In genomic region chr11:40360206-40360798, GRCh38 we compare ENCODE assay signal across 21 cellular contexts.
DNase-seq lines count a peak whose midpoint lies in the region; ATAC-seq, FAIRE-seq and TF ChIP-seq lines count a peak whose summit lies in the region.
"Had no signal": no experiment of that assay in that cellular context is flagged by ENCODE, and none has a peak within 500 bp of the region (broad histone marks: within the 10 kb centered on the region; RNA-seq: fewer than 3 reads in every experiment).

No MANE protein-coding gene starts in this region.

- no peak overlapping the region for H3K9ac ChIP-seq in liver (ENCODE audit: low read depth in 1 of 2, low read length in 2 of 2)
- H3K9ac ChIP-seq in HepG2 (ENCODE audit: insufficient read depth, low read depth, low read length): no peak overlapping the region
- H3K9ac ChIP-seq: BLaER1 had no signal

- POLR2A ChIA-PET in HepG2 (lab: Yijun Ruan, JAX): no interaction called here

- ATAC-seq in HepG2: no peak
- peak; percentile 96 for ATAC-seq in left lobe of liver
- peak in 3 of 4 donors; percentile 29 to 73 (median 50) for ATAC-seq in pancreas
- ATAC-seq in left lung: no peak

- no peak for TF ChIP-seq EP300 in HepG2 (IDR thresholded peaks at IDR 0.05; ENCODE audit: low read depth in 2 of 2, low read length in 2 of 2)
- TF ChIP-seq EP300 in HepG2 (CRISPR knock-in tag; IDR thresholded peaks at IDR 0.05; ENCODE audit: borderline replicate concordance): no peak

- no peak overlapping the region for H3K4me2 ChIP-seq in HepG2 (ENCODE audit: low read depth, low read length)
- H3K4me2 ChIP-seq: BLaER1 had no signal

- no peaks in the 10 kb centered on the region for H3K9me3 ChIP-seq in liver (ENCODE audit: control insufficient read depth in 4 of 4, low read length in 3 of 4)
- H3K9me3 ChIP-seq in HepG2 (ENCODE audit: low read length): peaks cover 45% of the 10 kb centered on the region
- H3K9me3 ChIP-seq in pancreas: no peaks in the 10 kb centered on the region
- peaks cover 0 to 16% of the 10 kb centered on the region in 2 donors for H3K9me3 ChIP-seq in left lung
- H3K9me3 ChIP-seq: BLaER1 had no signal

- no peak overlapping the region for H2AFZ ChIP-seq in HepG2 (ENCODE audit: low read length)

- intact Hi-C loops in HepG2 (cut with micrococcal nuclease; ENCODE audit: unreplicated experiment) (no loop called here), pancreas (cut with DNase I) (no loop called here), left lung (cut with DNase I) (no loop called here)

- H3K79me2 ChIP-seq in HepG2 (ENCODE audit: insufficient read depth, low read length): no peaks in the 10 kb centered on the region

- H3K4me3 ChIP-seq in liver (ENCODE audit: low read depth in 1 of 3, low read length in 3 of 3): peak overlapping the region in 1 of 3 donors; percentile 16
- no peak overlapping the region for H3K4me3 ChIP-seq in HepG2 (replicated peaks in 1 of 3; ENCODE audit: insufficient read depth in 1 of 3, low read depth in 2 of 3, low read length in 3 of 3)
- no peak overlapping the region for H3K4me3 ChIP-seq in pancreas
- H3K4me3 ChIP-seq in left lung: no peak overlapping the region
- H3K4me3 ChIP-seq: BLaER1 had no signal

- TF ChIP-seq CTCF in liver (IDR thresholded peaks at IDR 0.05; ENCODE audit: low read depth, low read length, missing input control) (no peak), HepG2 (CRISPR knock-in tag; IDR thresholded peaks at IDR 0.05) (no peak), pancreas (IDR thresholded peaks at IDR 0.05) (no peak), left lung (IDR thresholded peaks at IDR 0.05) (no peak)

- 30% methylated on average over 5 of the region's 5 CpGs for WGBS in liver
- 2% methylated on average over 5 of the region's 5 CpGs for WGBS in HepG2 (ENCODE audit: low lambda C conversion rate)
- 14 to 24% methylated on average over 5 of the region's 5 CpGs for WGBS in pancreas, 2 donors

- TF ChIP-seq POLR2A in HepG2 (IDR thresholded peaks at IDR 0.05; ENCODE audit: insufficient read depth in 1 of 2, low read depth in 2 of 2, low read length in 2 of 2): no peak

- H3K27me3 ChIP-seq in liver (ENCODE audit: control insufficient read depth in 4 of 4, insufficient read depth in 4 of 4, low read length in 3 of 4) (no peaks in the 10 kb centered on the region), HepG2 (ENCODE audit: control insufficient read depth in 1 of 2, insufficient read depth in 2 of 2, low read length in 2 of 2) (no peaks in the 10 kb centered on the region), pancreas (no peaks in the 10 kb centered on the region), left lung (no peaks in the 10 kb centered on the region)
- H3K27me3 ChIP-seq: BLaER1 had no signal

- no peak for FAIRE-seq in HepG2 (lab: Jason Lieb, UNC)
- no peak for FAIRE-seq in pancreas (lab: Jason Lieb, UNC)
- FAIRE-seq: A204.1, D721Med, G401.6, GM12892 had no signal

- no TSS peak for BruUV-seq in HepG2 (replicated peaks; lab: Mats Ljungman, UMichigan)

- H3K27ac ChIP-seq in liver (ENCODE audit: low read depth in 1 of 2, low read length in 2 of 2): peak overlapping the region; percentile 68 to 74
- H3K27ac ChIP-seq in HepG2 (ENCODE audit: extremely low read length, insufficient read depth, low read length): no peak overlapping the region
- H3K27ac ChIP-seq in pancreas: no peak overlapping the region
- H3K27ac ChIP-seq in left lung: no peak overlapping the region
- H3K27ac ChIP-seq: 22Rv1, BLaER1, C4-2B had no signal

- H3K36me3 ChIP-seq in liver (ENCODE audit: control insufficient read depth in 4 of 4, insufficient read depth in 3 of 4, low read depth in 1 of 4, low read length in 3 of 4) (no peaks in the 10 kb centered on the region), HepG2 (replicated peaks in 1 of 2; ENCODE audit: control insufficient read depth in 1 of 2, insufficient read depth in 2 of 2, low read length in 2 of 2) (no peaks in the 10 kb centered on the region), pancreas (no peaks in the 10 kb centered on the region), left lung (no peaks in the 10 kb centered on the region)
- H3K36me3 ChIP-seq: BLaER1 had no signal

- DNase-seq in HepG2 (ENCODE audit: low spot score): no peak
- no peak for DNase-seq in left lobe of liver (ENCODE audit: low spot score)
- no peak for DNase-seq in pancreas
- no peak for DNase-seq in hypothalamus (lab: John Stamatoyannopoulos, UW)
- DNase-seq in left lung: no peak
- no peak for DNase-seq in NCI-H1092 treated with DMSO at 0.1 percent for 48 hours (lab: John Stamatoyannopoulos, UW)
- DNase-seq: CD4-positive, alpha-beta T cell; CD8-positive, alpha-beta memory T cell; DMS 273 treated with DMSO at 0.1 percent for 48 hours; DND-41; GOT3; H7; HCEC 1CT had no signal

- H3K4me1 ChIP-seq in liver (ENCODE audit: control insufficient read depth in 4 of 4, insufficient read depth in 4 of 4, low read length in 3 of 4): peaks cover 0 to 13% (median 3%) of the 10 kb centered on the region in 4 donors
- no peaks in the 10 kb centered on the region for H3K4me1 ChIP-seq in HepG2 (ENCODE audit: insufficient read depth, low read length)
- no peaks in the 10 kb centered on the region for H3K4me1 ChIP-seq in pancreas
- no peaks in the 10 kb centered on the region for H3K4me1 ChIP-seq in left lung
- H3K4me1 ChIP-seq: BLaER1 had no signal

- TF ChIP-seq RAD21 in liver (IDR thresholded peaks at IDR 0.05): peak; percentile 41 to 45
- no peak for TF ChIP-seq RAD21 in HepG2 (CRISPR knock-in tag; IDR thresholded peaks at IDR 0.05)

- CTCF ChIA-PET in HepG2 (lab: Yijun Ruan, JAX; ENCODE audit: low intra/inter-chr PET ratio, low total read pairs): no interaction called here

- in situ Hi-C loops in HepG2 (cut with HindIII; ENCODE audit: extremely low pct_ligation_motif_present, low pct_unique_long_range_greater_than_20kb): no loop called here

- H4K20me1 ChIP-seq in HepG2 (ENCODE audit: insufficient read depth, low read length): no peaks in the 10 kb centered on the region
- H4K20me1 ChIP-seq: BLaER1 had no signal

TF ChIP-seq in liver, 16 proteins besides CTCF, POLR2A, EP300 and RAD21 (continues in another document):
- TF ChIP-seq TAF1 (conservative IDR thresholded peaks at IDR 0.05) (no peak), EGR1 (IDR thresholded peaks at IDR 0.05; ENCODE audit: low read depth in 2 of 2) (no peak), FOXA2 (IDR thresholded peaks at IDR 0.05) (peak; percentile 33), HNF4A (conservative IDR thresholded peaks at IDR 0.05) (peak; percentile 70 to 74), REST (IDR thresholded peaks at IDR 0.05) (peak; percentile 65), SP1 (IDR thresholded peaks at IDR 0.05) (peak; percentile 67), YY1 (IDR thresholded peaks at IDR 0.05) (peak; percentile 48)

TF ChIP-seq in HepG2, 621 proteins besides CTCF, POLR2A, EP300 and RAD21:
- TF ChIP-seq GMEB1 (CRISPR knock-in tag; IDR thresholded peaks at IDR 0.05; ENCODE audit: borderline replicate concordance) (no peak), HHEX (CRISPR knock-in tag; IDR thresholded peaks at IDR 0.05) (no peak), ZFP41 (CRISPR knock-in tag; IDR thresholded peaks at IDR 0.05; ENCODE audit: borderline replicate concordance) (no peak), ZNF562 (CRISPR knock-in tag; IDR thresholded peaks at IDR 0.05; ENCODE audit: borderline replicate concordance) (no peak), ZSCAN21 (CRISPR knock-in tag; IDR thresholded peaks at IDR 0.05; ENCODE audit: borderline replicate concordance) (no peak), NONO (IDR thresholded peaks at IDR 0.05) (no peak), NONO (CRISPR knock-in tag; conservative IDR thresholded peaks at IDR 0.05) (no peak), ZNF609 (CRISPR knock-in tag; IDR thresholded peaks at IDR 0.05; ENCODE audit: borderline replicate concordance) (no peak)

Comparison
In these comparisons a context has a peak if more than half of its experiments do, and no peak if none do; other contexts are left out.
1. H3K27ac ChIP-seq: peak in liver (2 of 2); none in HepG2 (single experiment), pancreas (0 of 4) and left lung (0 of 2).
2. ATAC-seq: peak in left lobe of liver (single experiment) and pancreas (3 of 4); none in HepG2 (single experiment) and left lung (single experiment).